1 cellular context compared by ENCODE assay signal in genomic region chr4:116400480-116400879, GRCh38.
A peak's percentile ranks its signal among the peaks of the same experiment; 100 is the strongest.
TF ChIP-seq lines count a peak whose summit lies in the region.

No MANE protein-coding gene starts in this region.

TF ChIP-seq in HCT116, 20 proteins besides CTCF, POLR2A, EP300 and RAD21 (continued from another document):
- no peak for TF ChIP-seq TCF7L2 (IDR thresholded peaks at IDR 0.05; ENCODE audit: borderline replicate concordance, extremely low read depth, insufficient read depth, insufficient read length)
- TF ChIP-seq SIN3A (IDR thresholded peaks at IDR 0.05; ENCODE audit: low read depth): no peak
- TF ChIP-seq ZFX (IDR thresholded peaks at IDR 0.05): no peak
- no peak for TF ChIP-seq YY1 (IDR thresholded peaks at IDR 0.05; ENCODE audit: extremely low read depth, insufficient replicate concordance, low read depth, low read length)
- no peak for TF ChIP-seq EZH2phosphoT487 (IDR thresholded peaks at IDR 0.05; ENCODE audit: borderline replicate concordance)
- TF ChIP-seq ZNF274 (IDR thresholded peaks at IDR 0.05; ENCODE audit: low read depth, low read length): no peak
- peak; percentile 42 for TF ChIP-seq JUND (IDR thresholded peaks at IDR 0.05)
- no peak for TF ChIP-seq ELF1 (IDR thresholded peaks at IDR 0.05; ENCODE audit: borderline replicate concordance, low read depth)
